1 cellular context compared by ENCODE assay signal in genomic region chr3:39406368-39407258, GRCh38.
A peak's percentile ranks its signal among the peaks of the same experiment; 100 is the strongest.
TF ChIP-seq lines count a peak whose summit lies in the region.

TSS of gene RPSA (plus strand) at chr3:39406720. CDS start at chr3:39407654, 934 bp downstream.

TF ChIP-seq in K562, 482 proteins besides CTCF, POLR2A, EP300 and RAD21 (continued from another document and continues in another):
- TF ChIP-seq BRCA1 (IDR thresholded peaks at IDR 0.05) (no peak), BRCA1 (CRISPR knock-in tag; IDR thresholded peaks at IDR 0.05) (no peak), ZBTB49 (CRISPR knock-in tag; IDR thresholded peaks at IDR 0.05; ENCODE audit: borderline replicate concordance) (peak; percentile 88; the same call in 1 of the 2 replicates), POLR3G (IDR thresholded peaks at IDR 0.05; ENCODE audit: extremely low read depth, insufficient read length, insufficient replicate concordance) (no peak), REST (CRISPR knock-in tag; IDR thresholded peaks at IDR 0.05; ENCODE audit: low read depth) (peak; percentile 76), DLX4 (CRISPR knock-in tag; IDR thresholded peaks at IDR 0.05) (no peak), RERE (CRISPR knock-in tag; IDR thresholded peaks at IDR 0.05; ENCODE audit: borderline replicate concordance) (no peak), PTTG1 (tag; IDR thresholded peaks at IDR 0.05; ENCODE audit: low read depth) (no peak), POLR2G (IDR thresholded peaks at IDR 0.05; ENCODE audit: low read depth, low read length) (peak; percentile 99), MGA (IDR thresholded peaks at IDR 0.05) (peak; percentile 99), CREM (IDR thresholded peaks at IDR 0.05; ENCODE audit: low read depth) (peak; percentile 96), ILF3 (IDR thresholded peaks at IDR 0.05; ENCODE audit: borderline replicate concordance) (no peak), KLF16 (IDR thresholded peaks at IDR 0.05) (no peak), SLC30A9 (CRISPR knock-in tag; IDR thresholded peaks at IDR 0.05) (no peak), TSHZ1 (CRISPR knock-in tag; IDR thresholded peaks at IDR 0.05) (no peak), FOXK2 (conservative IDR thresholded peaks at IDR 0.05 in 1 of 2, IDR thresholded peaks at IDR 0.05 in 1 of 2; ENCODE audit: low read depth in 2 of 2) (peak; percentile 91 to 94), NFIC (IDR thresholded peaks at IDR 0.05) (peak; percentile 83)
